Comparison of ENCODE assay signal across 34 cellular contexts in the genomic region with DNA sequence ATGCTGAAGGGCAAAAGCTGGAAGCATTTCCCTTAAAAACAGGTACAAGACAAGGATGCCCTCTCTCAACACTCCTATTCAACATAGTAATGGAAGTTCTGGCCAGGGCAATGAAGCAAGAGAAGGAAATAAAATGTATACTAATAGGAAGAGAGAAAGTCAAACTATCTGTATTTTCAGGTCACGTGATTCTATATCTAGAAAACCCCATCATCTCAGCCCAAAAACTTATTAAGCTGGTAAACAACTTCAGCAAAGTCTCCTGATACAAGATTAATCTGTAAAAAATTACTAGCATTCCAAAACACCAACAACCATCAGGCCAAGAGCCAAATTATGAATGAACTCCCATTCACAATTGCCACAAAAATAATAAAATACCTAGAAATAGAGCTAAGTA.
"Had no signal": no experiment of that assay in that cellular context is flagged by ENCODE, and none has a peak within 500 bp of the region (broad histone marks: within the 10 kb centered on the region; RNA-seq: fewer than 3 reads in every experiment).

No MANE protein-coding gene starts in this region.

- H3K4me3 ChIP-seq: adrenal gland, ascending aorta, body of pancreas, breast epithelium, cardiac muscle cell had no signal

- FAIRE-seq: astrocyte, bronchial epithelial cell had no signal

- DNase-seq: activated effector memory CD4-positive, alpha-beta T cell treated with anti-CD3 and anti-CD28 coated beads, Interleukin-2, amount 50 U/mL, for 16 hours; activated effector memory CD4-positive, alpha-beta T cell treated with Interleukin-2 at 50 U/mL for 16 hours; activated gamma-delta T cell; activated gamma-delta T cell treated with Interleukin-2 at 50 U/mL for 16 hours; activated naive CD4-positive, alpha-beta T cell; activated naive CD4-positive, alpha-beta T cell treated with anti-CD3 and anti-CD28 coated beads for 36 hours; activated naive CD4-positive, alpha-beta T cell treated with anti-CD3 and anti-CD28 coated beads, Interleukin-2, amount 10 ng/mL, durations not matched to agents 7 days and 5 days; activated naive CD4-positive, alpha-beta T cell treated with anti-CD3 and anti-CD28 coated beads, Interleukin-2, amount 50 U/mL, for 16 hours; activated naive CD4-positive, alpha-beta T cell treated with Interleukin-2 at 50 U/mL for 16 hours; activated naive CD8-positive, alpha-beta T cell treated with anti-CD3 and anti-CD28 coated beads for 36 hours; activated naive CD8-positive, alpha-beta T cell treated with anti-CD3 and anti-CD28 coated beads, Interleukin-2, amount 10 ng/mL, durations not matched to agents 7 days and 5 days; activated naive CD8-positive, alpha-beta T cell treated with anti-CD3 and anti-CD28 coated beads, Interleukin-2, amount 50 U/mL, for 24 hours; activated T-cell treated with anti-CD3 and anti-CD28 coated beads, Interleukin-2, amount 50 U/mL, for 1 hour; activated T-cell treated with anti-CD3 and anti-CD28 coated beads, Interleukin-2, amount 50 U/mL, for 24 hours; activated T-cell treated with anti-CD3 and anti-CD28 coated beads, Interleukin-2, amount 50 U/mL, for 4 hours; activated T-cell treated with anti-CD3 and anti-CD28 coated beads, Interleukin-2, amount 50 U/mL, for 48 hours; activated T-cell treated with anti-CD3 and anti-CD28 coated beads, Interleukin-2, amount 50 U/mL, for 72 hours; adrenal gland; amniotic stem cell; amygdala; anterior cingulate cortex; aorta; body of pancreas; brain microvascular endothelial cell; caudate nucleus; central memory CD4-positive, alpha-beta T cell; cerebellar nuclear complex had no signal

- ATAC-seq: activated naive CD4-positive, alpha-beta T cell treated with anti-CD3 and anti-CD28 coated beads, Interleukin-2, amount 50 U/mL, for 72 hours; activated naive CD8-positive, alpha-beta T cell treated with anti-CD3 and anti-CD28 coated beads, Interleukin-2, amount 50 U/mL, for 24 hours; activated T-cell treated with anti-CD3 and anti-CD28 coated beads, Interleukin-2, amount 50 U/mL, for 4 hours; activated T-cell treated with anti-CD3 and anti-CD28 coated beads, Interleukin-2, amount 50 U/mL, for 72 hours; activated T-helper 17 cell treated with anti-CD3 and anti-CD28 coated beads, Interleukin-2, amount 50 U/mL, for 72 hours; body of pancreas had no signal

- H3K36me3 ChIP-seq: adrenal gland, ascending aorta, brain microvascular endothelial cell, breast epithelium, cardiac muscle cell had no signal

- H3K9me3 ChIP-seq: adrenal gland had no signal

- H3K4me1 ChIP-seq: adrenal gland, ascending aorta, breast epithelium had no signal

- H3K27me3 ChIP-seq: adrenal gland, ascending aorta, body of pancreas, brain microvascular endothelial cell, breast epithelium, cardiac muscle cell had no signal

- H3K27ac ChIP-seq: adrenal gland, ascending aorta, body of pancreas, brain microvascular endothelial cell, breast epithelium, cardiac muscle cell had no signal
